In the genomic region with DNA sequence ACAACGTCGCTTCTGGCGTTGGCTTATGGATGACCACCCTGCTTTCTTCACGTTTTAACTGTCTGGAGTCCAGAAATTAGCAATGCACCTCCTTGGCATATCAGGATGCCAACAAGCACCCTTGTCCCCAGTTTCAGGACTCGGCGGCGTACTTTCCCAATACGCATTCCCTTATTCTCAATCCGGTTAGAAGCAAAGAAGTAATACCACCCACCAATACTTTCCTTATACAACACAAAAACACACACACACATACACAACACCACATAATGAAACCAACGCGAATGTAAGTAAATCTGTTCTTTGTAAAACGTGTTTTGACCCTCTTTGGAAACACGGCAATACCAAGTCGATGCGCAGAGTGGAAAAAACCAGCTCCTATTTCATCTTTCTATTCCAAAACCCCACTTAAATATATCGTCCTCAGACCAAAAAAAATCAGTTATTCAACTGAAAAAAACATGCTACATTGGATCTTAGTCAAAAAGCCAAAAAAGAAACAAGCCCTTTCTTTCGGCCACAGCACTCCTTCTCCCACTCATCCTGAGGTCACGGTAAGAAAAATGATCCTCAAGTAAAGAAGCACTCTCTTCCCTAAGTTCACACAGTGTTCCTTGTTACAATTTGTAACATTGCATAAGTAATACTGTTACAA, we compare ENCODE assay signal across 8 cellular contexts. TPM values are rescaled to one million over a fixed set of nuclear protein-coding genes. Genes with fewer than 3 reads are reported as not detected.
DNase-seq lines count a peak whose midpoint lies in the region; ATAC-seq and TF ChIP-seq lines count a peak whose summit lies in the region.

No MANE protein-coding gene starts in this region.

- ATAC-seq in GM19452 (IDR thresholded peaks at IDR 0.05; ENCODE audit: unreplicated experiment) (peak; percentile 40), gastroesophageal sphincter (peak; percentile 53)

- no peaks in the 10 kb centered on the region for H3K36me3 ChIP-seq in gastroesophageal sphincter

- 5 to 22% methylated on average over 15 to 18 of the region's 18 CpGs for WGBS in gastroesophageal sphincter (ENCODE audit: low coverage in 1 of 2), 2 donors

- H3K9me3 ChIP-seq in gastroesophageal sphincter, result no peaks in the 10 kb centered on the region

- peaks cover 0 to 38% (median 11%) of the 10 kb centered on the region in 3 donors for H3K4me1 ChIP-seq in gastroesophageal sphincter

- peak; percentile 7 to 42 for TF ChIP-seq POLR2A in gastroesophageal sphincter (IDR thresholded peaks at IDR 0.05)

- H3K4me3 ChIP-seq in gastroesophageal sphincter, result peak overlapping the region; percentile 36 to 64

- peak overlapping the region; percentile 96 to 100 (median 100) for H3K27ac ChIP-seq in gastroesophageal sphincter

- DNase-seq in Caki2 (ENCODE audit: low read depth), result peak; percentile 99
- peak; percentile 91 for DNase-seq in HT-29 (ENCODE audit: low spot score)
- peak; percentile 89 for DNase-seq in NOMO-1 treated with DMSO at 0.1 percent for 48 hours (lab: John Stamatoyannopoulos, UW; ENCODE audit: unreplicated experiment)
- DNase-seq in activated naive CD4-positive, alpha-beta T cell treated with anti-CD3 and anti-CD28 coated beads, Interleukin-2, amount 50 U/mL, for 16 hours, result peak; percentile 45
- DNase-seq in pons (ENCODE audit: low spot score), result peak; percentile 96
- no peak for DNase-seq in activated effector memory CD4-positive, alpha-beta T cell treated with Interleukin-2 at 50 U/mL for 16 hours

- in situ Hi-C loops in Caki2 (cut with HindIII; ENCODE audit: low pct_unique_long_range_greater_than_20kb, low sequenced_read_pairs), result no loop called here

- no peak for TF ChIP-seq CTCF in gastroesophageal sphincter (IDR thresholded peaks at IDR 0.05)

- no peaks in the 10 kb centered on the region for H3K27me3 ChIP-seq in gastroesophageal sphincter

- TF ChIP-seq EP300 in gastroesophageal sphincter (IDR thresholded peaks at IDR 0.05), result no peak

RNA-seq across cellular contexts. Expression of gene ARL4D, which starts 31.1 kb away (rescaled TPM):
- 49.3 and 50.6 TPM in 2 replicates for total RNA-seq in Caki2 (2014; rRNA removed; shearing (Covaris generic); ENCODE audit: low replicate concordance)
- 2.6 and 2.8 TPM in 2 replicates for total RNA-seq in HT-29 (2014; rRNA removed; shearing (Covaris generic))
- total RNA-seq in gastroesophageal sphincter, result 10 to 100 TPM; 18.2 to 35.8 (median 20.2) TPM
